In genomic region chr1:183632087-183632486, GRCh38 we compare ENCODE assay signal across 1 cellular context.
TF ChIP-seq lines count a peak whose summit lies in the region.

No MANE protein-coding gene starts in this region.

TF ChIP-seq in GM23338, 12 proteins besides CTCF, POLR2A, EP300 and RAD21 (continued from another document):
- TF ChIP-seq ETS1 (IDR thresholded peaks at IDR 0.05) (no peak), ZNF114 (CRISPR knock-in tag; IDR thresholded peaks at IDR 0.05) (no peak), STAT1 (IDR thresholded peaks at IDR 0.05; ENCODE audit: unreplicated experiment) (no peak)
- TF ChIP-seq, protein P1, sequence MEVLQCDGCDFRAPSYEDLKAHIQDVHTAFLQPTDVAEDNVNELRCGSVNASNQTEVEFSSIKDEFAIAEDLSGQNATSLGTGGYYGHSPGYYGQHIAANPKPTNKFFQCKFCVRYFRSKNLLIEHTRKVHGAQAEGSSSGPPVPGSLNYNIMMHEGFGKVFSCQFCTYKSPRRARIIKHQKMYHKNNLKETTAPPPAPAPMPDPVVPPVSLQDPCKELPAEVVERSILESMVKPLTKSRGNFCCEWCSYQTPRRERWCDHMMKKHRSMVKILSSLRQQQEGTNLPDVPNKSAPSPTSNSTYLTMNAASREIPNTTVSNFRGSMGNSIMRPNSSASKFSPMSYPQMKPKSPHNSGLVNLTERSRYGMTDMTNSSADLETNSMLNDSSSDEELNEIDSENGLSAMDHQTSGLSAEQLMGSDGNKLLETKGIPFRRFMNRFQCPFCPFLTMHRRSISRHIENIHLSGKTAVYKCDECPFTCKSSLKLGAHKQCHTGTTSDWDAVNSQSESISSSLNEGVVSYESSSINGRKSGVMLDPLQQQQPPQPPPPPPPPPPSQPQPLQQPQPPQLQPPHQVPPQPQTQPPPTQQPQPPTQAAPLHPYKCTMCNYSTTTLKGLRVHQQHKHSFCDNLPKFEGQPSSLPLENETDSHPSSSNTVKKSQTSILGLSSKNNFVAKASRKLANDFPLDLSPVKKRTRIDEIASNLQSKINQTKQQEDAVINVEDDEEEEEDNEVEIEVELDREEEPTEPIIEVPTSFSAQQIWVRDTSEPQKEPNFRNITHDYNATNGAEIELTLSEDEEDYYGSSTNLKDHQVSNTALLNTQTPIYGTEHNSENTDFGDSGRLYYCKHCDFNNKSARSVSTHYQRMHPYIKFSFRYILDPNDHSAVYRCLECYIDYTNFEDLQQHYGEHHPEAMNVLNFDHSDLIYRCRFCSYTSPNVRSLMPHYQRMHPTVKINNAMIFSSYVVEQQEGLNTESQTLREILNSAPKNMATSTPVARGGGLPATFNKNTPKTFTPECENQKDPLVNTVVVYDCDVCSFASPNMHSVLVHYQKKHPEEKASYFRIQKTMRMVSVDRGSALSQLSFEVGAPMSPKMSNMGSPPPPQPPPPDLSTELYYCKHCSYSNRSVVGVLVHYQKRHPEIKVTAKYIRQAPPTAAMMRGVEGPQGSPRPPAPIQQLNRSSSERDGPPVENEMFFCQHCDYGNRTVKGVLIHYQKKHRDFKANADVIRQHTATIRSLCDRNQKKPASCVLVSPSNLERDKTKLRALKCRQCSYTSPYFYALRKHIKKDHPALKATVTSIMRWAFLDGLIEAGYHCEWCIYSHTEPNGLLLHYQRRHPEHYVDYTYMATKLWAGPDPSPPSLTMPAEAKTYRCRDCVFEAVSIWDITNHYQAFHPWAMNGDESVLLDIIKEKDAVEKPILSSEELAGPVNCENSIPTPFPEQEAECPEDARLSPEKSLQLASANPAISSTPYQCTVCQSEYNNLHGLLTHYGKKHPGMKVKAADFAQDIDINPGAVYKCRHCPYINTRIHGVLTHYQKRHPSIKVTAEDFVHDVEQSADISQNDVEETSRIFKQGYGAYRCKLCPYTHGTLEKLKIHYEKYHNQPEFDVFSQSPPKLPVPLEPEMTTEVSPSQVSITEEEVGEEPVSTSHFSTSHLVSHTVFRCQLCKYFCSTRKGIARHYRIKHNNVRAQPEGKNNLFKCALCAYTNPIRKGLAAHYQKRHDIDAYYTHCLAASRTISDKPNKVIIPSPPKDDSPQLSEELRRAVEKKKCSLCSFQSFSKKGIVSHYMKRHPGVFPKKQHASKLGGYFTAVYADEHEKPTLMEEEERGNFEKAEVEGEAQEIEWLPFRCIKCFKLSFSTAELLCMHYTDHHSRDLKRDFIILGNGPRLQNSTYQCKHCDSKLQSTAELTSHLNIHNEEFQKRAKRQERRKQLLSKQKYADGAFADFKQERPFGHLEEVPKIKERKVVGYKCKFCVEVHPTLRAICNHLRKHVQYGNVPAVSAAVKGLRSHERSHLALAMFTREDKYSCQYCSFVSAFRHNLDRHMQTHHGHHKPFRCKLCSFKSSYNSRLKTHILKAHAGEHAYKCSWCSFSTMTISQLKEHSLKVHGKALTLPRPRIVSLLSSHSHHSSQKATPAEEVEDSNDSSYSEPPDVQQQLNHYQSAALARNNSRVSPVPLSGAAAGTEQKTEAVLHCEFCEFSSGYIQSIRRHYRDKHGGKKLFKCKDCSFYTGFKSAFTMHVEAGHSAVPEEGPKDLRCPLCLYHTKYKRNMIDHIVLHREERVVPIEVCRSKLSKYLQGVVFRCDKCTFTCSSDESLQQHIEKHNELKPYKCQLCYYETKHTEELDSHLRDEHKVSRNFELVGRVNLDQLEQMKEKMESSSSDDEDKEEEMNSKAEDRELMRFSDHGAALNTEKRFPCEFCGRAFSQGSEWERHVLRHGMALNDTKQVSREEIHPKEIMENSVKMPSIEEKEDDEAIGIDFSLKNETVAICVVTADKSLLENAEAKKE (CRISPR knock-in tag; IDR thresholded peaks at IDR 0.05): no peak
